1 cellular context compared by ENCODE assay signal in the genomic region with DNA sequence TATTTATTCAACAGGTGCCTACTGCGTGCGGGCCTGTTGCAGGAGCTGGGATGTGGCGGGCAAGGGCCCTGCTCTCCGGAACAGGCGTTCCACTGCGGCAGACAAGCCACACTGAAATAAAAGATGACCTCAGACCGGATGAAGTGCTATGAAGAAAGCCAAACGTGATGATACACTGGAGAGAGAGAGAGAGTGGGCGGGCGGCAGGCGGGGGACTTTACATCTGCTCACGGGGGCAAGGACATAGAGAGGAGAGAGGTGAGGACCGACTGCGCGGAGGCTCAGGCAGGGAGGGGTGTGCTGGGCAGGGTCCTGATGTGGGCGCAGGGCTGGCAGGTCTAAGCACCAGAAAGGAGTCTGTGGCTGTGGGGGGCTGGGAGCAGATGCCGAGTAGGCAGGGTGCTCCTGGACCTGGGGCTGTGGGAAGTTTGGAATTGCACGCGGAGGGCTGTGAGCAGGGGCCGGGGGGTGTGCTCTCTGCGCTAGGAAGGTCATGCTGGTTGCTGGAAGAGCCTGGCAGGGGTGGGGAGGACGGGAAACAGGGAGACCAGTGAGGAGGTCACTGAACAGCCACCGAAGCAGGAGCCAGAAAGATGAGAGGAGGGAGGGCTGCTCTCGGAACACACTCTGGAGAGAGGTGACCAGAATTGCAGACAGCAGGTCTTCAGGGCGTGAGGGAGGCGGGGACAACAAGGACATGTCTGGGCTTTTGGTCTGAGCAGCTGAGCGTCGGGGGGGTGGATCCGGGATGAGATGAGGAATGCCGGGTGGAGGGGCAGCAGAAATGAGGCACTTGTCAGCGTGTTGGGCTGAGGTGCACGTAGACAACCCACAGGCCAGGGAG.
TF ChIP-seq lines count a peak whose summit lies in the region.

No MANE protein-coding gene starts in this region.

TF ChIP-seq in HepG2, 621 proteins besides CTCF, POLR2A, EP300 and RAD21 (continued from another document and continues in another):
- TF ChIP-seq REPIN1 (CRISPR knock-in tag; IDR thresholded peaks at IDR 0.05; ENCODE audit: borderline replicate concordance, low read depth) (peak; percentile 41; the same call in 1 of the 2 replicates), CBX2 (IDR thresholded peaks at IDR 0.05; ENCODE audit: low read depth, low read length) (no peak), CBX2 (CRISPR knock-in tag; IDR thresholded peaks at IDR 0.05; ENCODE audit: low read depth) (no peak), RAD51 (IDR thresholded peaks at IDR 0.05; ENCODE audit: borderline replicate concordance) (no peak), SOX13 (IDR thresholded peaks at IDR 0.05) (no peak), SOX13 (CRISPR knock-in tag; conservative IDR thresholded peaks at IDR 0.05 in 1 of 2, IDR thresholded peaks at IDR 0.05 in 1 of 2) (peak in 1 of 2 experiments; percentile 61; a peak in 1 of 4 replicates), ZFAT (CRISPR knock-in tag; conservative IDR thresholded peaks at IDR 0.05) (no peak), MXI1 (IDR thresholded peaks at IDR 0.05; ENCODE audit: borderline replicate concordance, low read depth, low read length) (no peak; the same call in 2 of the 3 replicates), ZNF850 (CRISPR knock-in tag; conservative IDR thresholded peaks at IDR 0.05) (no peak), CENPX (CRISPR knock-in tag; IDR thresholded peaks at IDR 0.05) (no peak), BRCA1 (CRISPR knock-in tag; IDR thresholded peaks at IDR 0.05) (peak; percentile 89; the same call in 1 of the 2 replicates), GABPA (IDR thresholded peaks at IDR 0.05; ENCODE audit: low read depth, low read length) (no peak), GABPA (CRISPR knock-in tag; IDR thresholded peaks at IDR 0.05; ENCODE audit: low read depth) (peak; percentile 52; the same call in 1 of the 2 replicates), FOXP1 (IDR thresholded peaks at IDR 0.05) (no peak), FOXP1 (CRISPR knock-in tag; IDR thresholded peaks at IDR 0.05) (peak; percentile 56), TCF12 (IDR thresholded peaks at IDR 0.05) (no peak), TCF12 (CRISPR knock-in tag; IDR thresholded peaks at IDR 0.05) (peak; percentile 87; the same call in 1 of the 2 replicates), ZNF234 (CRISPR knock-in tag; conservative IDR thresholded peaks at IDR 0.05) (0 out of 2 replicates have a peak, but pooled peaks have one; percentile 23), ZNF776 (CRISPR knock-in tag; IDR thresholded peaks at IDR 0.05) (0 out of 2 replicates have a peak, but pooled peaks have one; percentile 72), CC2D1A (CRISPR knock-in tag; IDR thresholded peaks at IDR 0.05) (no peak), MIER3 (CRISPR knock-in tag; IDR thresholded peaks at IDR 0.05; ENCODE audit: borderline replicate concordance) (peak; percentile 60; the same call in 1 of the 2 replicates), CENPT (CRISPR knock-in tag; IDR thresholded peaks at IDR 0.05; ENCODE audit: low read depth) (no peak), DMAP1 (CRISPR knock-in tag; IDR thresholded peaks at IDR 0.05) (0 out of 2 replicates have a peak, but pooled peaks have one; percentile 10), TCF7 (IDR thresholded peaks at IDR 0.05; ENCODE audit: low read depth) (peak; percentile 53; the same call in 1 of the 2 replicates), SMYD3 (CRISPR knock-in tag; IDR thresholded peaks at IDR 0.05) (no peak), ZNF781 (CRISPR knock-in tag; IDR thresholded peaks at IDR 0.05; ENCODE audit: borderline replicate concordance, not compliant biosample characterization) (no peak), PRMT3 (CRISPR knock-in tag; IDR thresholded peaks at IDR 0.05; ENCODE audit: borderline replicate concordance, low read depth) (no peak), ZNF761 (CRISPR knock-in tag; conservative IDR thresholded peaks at IDR 0.05) (no peak), HNRNPL (IDR thresholded peaks at IDR 0.05; ENCODE audit: low read depth, low read length) (peak; percentile 67; the same call in 1 of the 2 replicates), ZNF20 (CRISPR knock-in tag; IDR thresholded peaks at IDR 0.05) (no peak), ZNF878 (CRISPR knock-in tag; IDR thresholded peaks at IDR 0.05) (peak; percentile 30; the same call in 1 of the 2 replicates), ZNF329 (CRISPR knock-in tag; IDR thresholded peaks at IDR 0.05; ENCODE audit: low read depth) (0 out of 2 replicates have a peak, but pooled peaks have one; percentile 8), ZNF224 (CRISPR knock-in tag; IDR thresholded peaks at IDR 0.05) (peak; percentile 11; the same call in 1 of the 2 replicates), SCMH1 (CRISPR knock-in tag; IDR thresholded peaks at IDR 0.05; ENCODE audit: borderline replicate concordance) (no peak), ZSCAN25 (CRISPR knock-in tag; IDR thresholded peaks at IDR 0.05) (peak; percentile 97), ZNF136 (CRISPR knock-in tag; IDR thresholded peaks at IDR 0.05; ENCODE audit: low read depth) (0 out of 2 replicates have a peak, but pooled peaks have one; percentile 84), MYNN (CRISPR knock-in tag; IDR thresholded peaks at IDR 0.05; ENCODE audit: low read depth) (no peak), ZNF317 (CRISPR knock-in tag; IDR thresholded peaks at IDR 0.05) (peak; percentile 90; the same call in 1 of the 2 replicates), ZNF891 (CRISPR knock-in tag; IDR thresholded peaks at IDR 0.05) (no peak; the same call in 1 of the 2 replicates), TSC22D2 (CRISPR knock-in tag; IDR thresholded peaks at IDR 0.05; ENCODE audit: borderline replicate concordance) (no peak), HMG20B (CRISPR knock-in tag; conservative IDR thresholded peaks at IDR 0.05) (no peak), NFKB2 (CRISPR knock-in tag; IDR thresholded peaks at IDR 0.05; ENCODE audit: borderline replicate concordance) (no peak; the same call in 1 of the 2 replicates)
- TF ChIP-seq, protein P1, sequence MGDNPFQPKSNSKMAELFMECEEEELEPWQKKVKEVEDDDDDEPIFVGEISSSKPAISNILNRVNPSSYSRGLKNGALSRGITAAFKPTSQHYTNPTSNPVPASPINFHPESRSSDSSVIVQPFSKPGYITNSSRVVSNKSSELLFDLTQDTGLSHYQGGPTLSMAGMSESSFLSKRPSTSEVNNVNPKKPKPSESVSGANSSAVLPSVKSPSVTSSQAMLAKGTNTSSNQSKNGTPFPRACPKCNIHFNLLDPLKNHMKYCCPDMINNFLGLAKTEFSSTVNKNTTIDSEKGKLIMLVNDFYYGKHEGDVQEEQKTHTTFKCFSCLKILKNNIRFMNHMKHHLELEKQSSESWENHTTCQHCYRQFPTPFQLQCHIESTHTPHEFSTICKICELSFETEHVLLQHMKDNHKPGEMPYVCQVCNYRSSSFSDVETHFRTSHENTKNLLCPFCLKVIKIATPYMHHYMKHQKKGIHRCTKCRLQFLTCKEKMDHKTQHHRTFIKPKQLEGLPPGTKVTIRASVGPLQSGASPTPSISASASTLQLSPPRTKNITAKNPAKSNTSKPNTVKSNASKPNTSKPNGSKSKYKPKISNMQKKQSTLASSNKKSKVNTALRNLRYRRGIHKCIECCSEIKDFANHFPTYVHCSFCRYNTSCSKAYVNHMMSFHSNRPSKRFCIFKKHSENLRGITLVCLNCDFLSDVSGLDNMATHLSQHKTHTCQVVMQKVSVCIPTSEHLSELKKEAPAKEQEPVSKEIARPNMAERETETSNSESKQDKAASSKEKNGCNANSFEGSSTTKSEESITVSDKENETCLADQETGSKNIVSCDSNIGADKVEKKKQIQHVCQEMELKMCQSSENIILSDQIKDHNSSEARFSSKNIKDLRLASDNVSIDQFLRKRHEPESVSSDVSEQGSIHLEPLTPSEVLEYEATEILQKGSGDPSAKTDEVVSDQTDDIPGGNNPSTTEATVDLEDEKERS (CRISPR knock-in tag; IDR thresholded peaks at IDR 0.05) = 0 out of 2 replicates have a peak, but pooled peaks have one; percentile 48
- TF ChIP-seq, protein P2, sequence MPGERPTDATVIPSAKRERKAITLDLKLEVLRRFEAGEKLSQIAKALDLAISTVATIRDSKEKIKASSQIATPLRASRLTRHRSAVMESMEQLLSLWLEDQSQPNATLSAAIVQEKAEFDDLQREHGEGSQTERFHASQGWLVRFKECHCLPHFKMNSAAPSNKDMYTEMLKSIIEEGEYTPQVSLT (CRISPR knock-in tag; IDR thresholded peaks at IDR 0.05; ENCODE audit: borderline replicate concordance, low read depth) = no peak
- TF ChIP-seq, protein P3, sequence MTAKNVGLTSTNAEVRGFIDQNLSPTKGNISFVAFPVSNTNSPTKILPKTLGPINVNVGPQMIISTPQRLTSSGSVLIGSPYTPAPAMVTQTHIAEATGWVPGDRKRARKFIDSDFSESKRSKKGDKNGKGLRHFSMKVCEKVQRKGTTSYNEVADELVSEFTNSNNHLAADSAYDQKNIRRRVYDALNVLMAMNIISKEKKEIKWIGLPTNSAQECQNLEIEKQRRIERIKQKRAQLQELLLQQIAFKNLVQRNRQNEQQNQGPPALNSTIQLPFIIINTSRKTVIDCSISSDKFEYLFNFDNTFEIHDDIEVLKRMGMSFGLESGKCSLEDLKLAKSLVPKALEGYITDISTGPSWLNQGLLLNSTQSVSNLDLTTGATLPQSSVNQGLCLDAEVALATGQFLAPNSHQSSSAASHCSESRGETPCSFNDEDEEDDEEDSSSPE (CRISPR knock-in tag; IDR thresholded peaks at IDR 0.05) = peak; percentile 53; the same call in 1 of the 2 replicates
- TF ChIP-seq, protein P4, sequence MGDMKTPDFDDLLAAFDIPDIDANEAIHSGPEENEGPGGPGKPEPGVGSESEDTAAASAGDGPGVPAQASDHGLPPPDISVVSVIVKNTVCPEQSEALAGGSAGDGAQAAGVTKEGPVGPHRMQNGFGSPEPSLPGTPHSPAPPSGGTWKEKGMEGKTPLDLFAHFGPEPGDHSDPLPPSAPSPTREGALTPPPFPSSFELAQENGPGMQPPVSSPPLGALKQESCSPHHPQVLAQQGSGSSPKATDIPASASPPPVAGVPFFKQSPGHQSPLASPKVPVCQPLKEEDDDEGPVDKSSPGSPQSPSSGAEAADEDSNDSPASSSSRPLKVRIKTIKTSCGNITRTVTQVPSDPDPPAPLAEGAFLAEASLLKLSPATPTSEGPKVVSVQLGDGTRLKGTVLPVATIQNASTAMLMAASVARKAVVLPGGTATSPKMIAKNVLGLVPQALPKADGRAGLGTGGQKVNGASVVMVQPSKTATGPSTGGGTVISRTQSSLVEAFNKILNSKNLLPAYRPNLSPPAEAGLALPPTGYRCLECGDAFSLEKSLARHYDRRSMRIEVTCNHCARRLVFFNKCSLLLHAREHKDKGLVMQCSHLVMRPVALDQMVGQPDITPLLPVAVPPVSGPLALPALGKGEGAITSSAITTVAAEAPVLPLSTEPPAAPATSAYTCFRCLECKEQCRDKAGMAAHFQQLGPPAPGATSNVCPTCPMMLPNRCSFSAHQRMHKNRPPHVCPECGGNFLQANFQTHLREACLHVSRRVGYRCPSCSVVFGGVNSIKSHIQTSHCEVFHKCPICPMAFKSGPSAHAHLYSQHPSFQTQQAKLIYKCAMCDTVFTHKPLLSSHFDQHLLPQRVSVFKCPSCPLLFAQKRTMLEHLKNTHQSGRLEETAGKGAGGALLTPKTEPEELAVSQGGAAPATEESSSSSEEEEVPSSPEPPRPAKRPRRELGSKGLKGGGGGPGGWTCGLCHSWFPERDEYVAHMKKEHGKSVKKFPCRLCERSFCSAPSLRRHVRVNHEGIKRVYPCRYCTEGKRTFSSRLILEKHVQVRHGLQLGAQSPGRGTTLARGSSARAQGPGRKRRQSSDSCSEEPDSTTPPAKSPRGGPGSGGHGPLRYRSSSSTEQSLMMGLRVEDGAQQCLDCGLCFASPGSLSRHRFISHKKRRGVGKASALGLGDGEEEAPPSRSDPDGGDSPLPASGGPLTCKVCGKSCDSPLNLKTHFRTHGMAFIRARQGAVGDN (CRISPR knock-in tag; IDR thresholded peaks at IDR 0.05) = peak; percentile 97
- TF ChIP-seq, protein P5, sequence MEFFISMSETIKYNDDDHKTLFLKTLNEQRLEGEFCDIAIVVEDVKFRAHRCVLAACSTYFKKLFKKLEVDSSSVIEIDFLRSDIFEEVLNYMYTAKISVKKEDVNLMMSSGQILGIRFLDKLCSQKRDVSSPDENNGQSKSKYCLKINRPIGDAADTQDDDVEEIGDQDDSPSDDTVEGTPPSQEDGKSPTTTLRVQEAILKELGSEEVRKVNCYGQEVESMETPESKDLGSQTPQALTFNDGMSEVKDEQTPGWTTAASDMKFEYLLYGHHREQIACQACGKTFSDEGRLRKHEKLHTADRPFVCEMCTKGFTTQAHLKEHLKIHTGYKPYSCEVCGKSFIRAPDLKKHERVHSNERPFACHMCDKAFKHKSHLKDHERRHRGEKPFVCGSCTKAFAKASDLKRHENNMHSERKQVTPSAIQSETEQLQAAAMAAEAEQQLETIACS (CRISPR knock-in tag; IDR thresholded peaks at IDR 0.05) = no peak
- TF ChIP-seq, protein P6, sequence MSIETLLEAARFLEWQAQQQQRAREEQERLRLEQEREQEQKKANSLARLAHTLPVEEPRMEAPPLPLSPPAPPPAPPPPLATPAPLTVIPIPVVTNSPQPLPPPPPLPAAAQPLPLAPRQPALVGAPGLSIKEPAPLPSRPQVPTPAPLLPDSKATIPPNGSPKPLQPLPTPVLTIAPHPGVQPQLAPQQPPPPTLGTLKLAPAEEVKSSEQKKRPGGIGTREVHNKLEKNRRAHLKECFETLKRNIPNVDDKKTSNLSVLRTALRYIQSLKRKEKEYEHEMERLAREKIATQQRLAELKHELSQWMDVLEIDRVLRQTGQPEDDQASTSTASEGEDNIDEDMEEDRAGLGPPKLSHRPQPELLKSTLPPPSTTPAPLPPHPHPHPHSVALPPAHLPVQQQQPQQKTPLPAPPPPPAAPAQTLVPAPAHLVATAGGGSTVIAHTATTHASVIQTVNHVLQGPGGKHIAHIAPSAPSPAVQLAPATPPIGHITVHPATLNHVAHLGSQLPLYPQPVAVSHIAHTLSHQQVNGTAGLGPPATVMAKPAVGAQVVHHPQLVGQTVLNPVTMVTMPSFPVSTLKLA (IDR thresholded peaks at IDR 0.05) = no peak
